Comparison of ENCODE assay signal across 8 cellular contexts in genomic region chr1:779621-780020, GRCh38.
DNase-seq lines count a peak whose midpoint lies in the region; ATAC-seq and TF ChIP-seq lines count a peak whose summit lies in the region.
"Not testable (repeated sequence)": the region's sequence is repeated elsewhere in the genome, so short reads cannot be mapped to it uniquely, and the experiment has no call there.

No MANE protein-coding gene starts in this region.

- not testable (repeated sequence) for H3K79me2 ChIP-seq in KMS-11 (ENCODE audit: insufficient read depth, low read depth); trophoblast cell (ENCODE audit: control insufficient read depth, insufficient read depth, low read length, poor library complexity)

- in situ Hi-C loops in Caki2 (cut with HindIII; ENCODE audit: low pct_unique_long_range_greater_than_20kb, low sequenced_read_pairs); astrocyte of the cerebellum (cut with HindIII; ENCODE audit: low sequenced_read_pairs): not testable (repeated sequence)

- not testable (repeated sequence) for H3K14ac ChIP-seq in trophoblast cell (ENCODE audit: low read length)

- H3K4me3 ChIP-seq in KMS-11 (IDR thresholded peaks at IDR 0.05; ENCODE audit: insufficient read depth, low read depth, low read length); trophoblast cell (ENCODE audit: low read depth, low read length); thyroid gland (replicated peaks in 1 of 3): not testable (repeated sequence)
- H3K4me3 ChIP-seq in astrocyte of the cerebellum (ENCODE audit: low read depth, low read length): peak overlapping the region; percentile 58

- not testable (repeated sequence) for TF ChIP-seq POLR2A in thyroid gland (IDR thresholded peaks at IDR 0.05)

- not testable (repeated sequence) for H3K79me1 ChIP-seq in trophoblast cell (ENCODE audit: low read length)

- H4K20me1 ChIP-seq in KMS-11 (ENCODE audit: insufficient read depth): not testable (repeated sequence)

- DNase-seq in Caki2 (ENCODE audit: low read depth) (peak; percentile 31), fibroblast of gingiva (ENCODE audit: low read depth) (peak; percentile 38), left colon (peak; percentile 28 to 46), trophoblast cell (peak; percentile 18 to 38), thyroid gland (peak; percentile 1 to 12)
- DNase-seq in astrocyte of the cerebellum (ENCODE audit: low read depth): not testable (repeated sequence)

- H3K9ac ChIP-seq in KMS-11; trophoblast cell (ENCODE audit: low read length): not testable (repeated sequence)

- H3K4me2 ChIP-seq in KMS-11: peak overlapping the region; percentile 50
- not testable (repeated sequence) for H3K4me2 ChIP-seq in trophoblast cell (ENCODE audit: low read length)

- H3K27ac ChIP-seq in KMS-11; trophoblast cell (ENCODE audit: low read depth, low read length); thyroid gland: not testable (repeated sequence)
- peak overlapping the region; percentile 87 for H3K27ac ChIP-seq in VCaP

- H2BK5ac ChIP-seq in trophoblast cell (ENCODE audit: low read depth, low read length, poor library complexity): not testable (repeated sequence)

- WGBS in trophoblast cell (ENCODE audit: extremely low coverage, insufficient coverage, insufficient read length): no CpG with 5 or more reads among the region's 13 CpGs
- WGBS in thyroid gland, 2 donors: 65 to 69% methylated on average over 13 of the region's 13 CpGs

- H3K27me3 ChIP-seq in KMS-11 (ENCODE audit: insufficient read depth, low read depth); trophoblast cell (ENCODE audit: insufficient read depth, low read length); thyroid gland: not testable (repeated sequence)

- H3K36me3 ChIP-seq in KMS-11 (ENCODE audit: insufficient read depth); trophoblast cell (ENCODE audit: control insufficient read depth in 1 of 2, insufficient read depth in 2 of 2, low read length in 2 of 2); thyroid gland: not testable (repeated sequence)

- ATAC-seq in left colon: not testable (repeated sequence)

- H2BK120ac ChIP-seq in trophoblast cell (ENCODE audit: insufficient read depth, low read length, poor library complexity): not testable (repeated sequence)

- H3K9me3 ChIP-seq in trophoblast cell (ENCODE audit: insufficient read depth, low read depth, low read length); thyroid gland: not testable (repeated sequence)

- not testable (repeated sequence) for H2AK5ac ChIP-seq in trophoblast cell (ENCODE audit: low read length)

- H4K91ac ChIP-seq in trophoblast cell (ENCODE audit: low read depth, low read length): not testable (repeated sequence)

- H4K12ac ChIP-seq in trophoblast cell (ENCODE audit: low read depth, low read length): not testable (repeated sequence)

- not testable (repeated sequence) for H4K8ac ChIP-seq in trophoblast cell (ENCODE audit: low read depth, low read length)

- H2BK12ac ChIP-seq in trophoblast cell (ENCODE audit: low read length): not testable (repeated sequence)

- H3K18ac ChIP-seq in trophoblast cell (ENCODE audit: low read length): not testable (repeated sequence)

- not testable (repeated sequence) for H3K4me1 ChIP-seq in KMS-11 (ENCODE audit: low read depth, poor library complexity, severe bottlenecking); trophoblast cell (ENCODE audit: control insufficient read depth in 1 of 2, insufficient read depth in 2 of 2, low read length in 2 of 2); thyroid gland

- H3K23ac ChIP-seq in trophoblast cell (ENCODE audit: low read length): not testable (repeated sequence)

- intact Hi-C loops in left colon (cut with DNase I, micrococcal nuclease); thyroid gland (cut with DNase I): not testable (repeated sequence)

- H2AFZ ChIP-seq in KMS-11 (ENCODE audit: low read depth); trophoblast cell (ENCODE audit: insufficient read depth, low read length, poor library complexity): not testable (repeated sequence)

- not testable (repeated sequence) for TF ChIP-seq CTCF in KMS-11 (conservative IDR thresholded peaks at IDR 0.05; ENCODE audit: low read depth, low read length); VCaP (conservative IDR thresholded peaks at IDR 0.05); astrocyte of the cerebellum (IDR thresholded peaks at IDR 0.05; ENCODE audit: low read depth, low read length, missing control alignments); thyroid gland (IDR thresholded peaks at IDR 0.05)

- H3K4ac ChIP-seq in trophoblast cell (ENCODE audit: low read depth, low read length): not testable (repeated sequence)
